Comparison of ENCODE assay signal across 26 cellular contexts in the genomic region with DNA sequence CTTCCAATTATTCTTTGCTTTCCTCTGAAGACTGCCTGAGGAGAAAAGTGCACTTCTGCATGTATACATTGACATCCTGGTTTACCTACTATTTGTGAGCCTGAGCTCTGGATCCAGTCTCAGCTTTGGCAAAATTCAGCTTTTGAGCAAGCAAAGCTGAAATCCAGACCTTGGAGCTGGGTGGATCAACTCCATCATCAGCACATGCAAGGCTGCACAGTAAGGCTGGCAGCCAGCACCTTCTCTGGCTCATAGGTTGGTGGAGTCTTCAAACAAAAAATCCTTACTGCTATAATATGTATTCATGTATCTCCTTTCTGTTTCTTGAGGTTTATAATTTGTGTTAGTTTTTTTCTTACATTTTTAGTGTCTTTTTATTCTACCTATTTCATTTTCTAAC.
"Had no signal": no experiment of that assay in that cellular context is flagged by ENCODE, and none has a peak within 500 bp of the region (broad histone marks: within the 10 kb centered on the region; RNA-seq: fewer than 3 reads in every experiment).

No MANE protein-coding gene starts in this region.

- H3K4me3 Mint-ChIP-seq: activated CD4-positive, alpha-beta memory T cell treated with anti-CD3 and anti-CD28 coated beads for 36 hours; activated CD4-positive, alpha-beta T cell treated with anti-CD3 and anti-CD28 coated beads for 36 hours; activated CD4-positive, alpha-beta T cell treated with anti-CD3 and anti-CD28 coated beads, Interleukin-2, amount 10 ng/mL, durations not matched to agents 24 days and 14 days; activated CD8-positive, alpha-beta memory T cell treated with anti-CD3 and anti-CD28 coated beads, Interleukin-2, amount 10 ng/mL, durations not matched to agents 7 days and 5 days; activated CD8-positive, alpha-beta T cell treated with anti-CD3 and anti-CD28 coated beads, Interleukin-2, amount 10 ng/mL, durations not matched to agents 7 days and 5 days; activated naive CD4-positive, alpha-beta T cell treated with anti-CD3 and anti-CD28 coated beads, Interleukin-2, amount 10 ng/mL, durations not matched to agents 7 days and 5 days; activated naive CD8-positive, alpha-beta T cell; activated T-helper 1 cell treated with anti-CD3 and anti-CD28 coated beads, Interleukin-12 subunit alpha, Interleukin-12 subunit beta, Interleukin-2, Interleukin-4 antibody, amounts not matched to agents 30 ng/mL and 10 ng/mL and 1 ng/mL, durations not matched to agents 14 hours and 24 hours and 36 hours had no signal

- H3K27me3 ChIP-seq: esophagus squamous epithelium, gastroesophageal sphincter, heart right ventricle had no signal

- H3K27ac Mint-ChIP-seq: activated CD4-positive, alpha-beta memory T cell treated with anti-CD3 and anti-CD28 coated beads for 36 hours; activated CD4-positive, alpha-beta T cell treated with anti-CD3 and anti-CD28 coated beads for 36 hours; activated CD4-positive, alpha-beta T cell treated with anti-CD3 and anti-CD28 coated beads, Interleukin-2, amount 10 ng/mL, durations not matched to agents 24 days and 14 days; activated CD8-positive, alpha-beta memory T cell treated with anti-CD3 and anti-CD28 coated beads, Interleukin-2, amount 10 ng/mL, durations not matched to agents 7 days and 5 days; activated CD8-positive, alpha-beta T cell treated with anti-CD3 and anti-CD28 coated beads, Interleukin-2, amount 10 ng/mL, durations not matched to agents 7 days and 5 days; activated naive CD4-positive, alpha-beta T cell treated with anti-CD3 and anti-CD28 coated beads, Interleukin-2, amount 10 ng/mL, durations not matched to agents 7 days and 5 days; activated naive CD8-positive, alpha-beta T cell; activated T-helper 1 cell treated with anti-CD3 and anti-CD28 coated beads, Interleukin-12 subunit alpha, Interleukin-12 subunit beta, Interleukin-2, Interleukin-4 antibody, amounts not matched to agents 30 ng/mL and 10 ng/mL and 1 ng/mL, durations not matched to agents 14 hours and 24 hours and 36 hours; activated T-helper 2 cell treated with anti-CD3 and anti-CD28 coated beads, Interferon-gamma antibody, Interleukin-2, Interleukin-4, amounts not matched to agents 10 μg/mL and 5 μg/mL and 100 μg/mL, durations not matched to agents 14 hours and 24 hours and 36 hours had no signal

- H3K36me3 ChIP-seq: esophagus squamous epithelium, gastroesophageal sphincter, heart right ventricle had no signal

- H3K36me3 Mint-ChIP-seq: activated CD4-positive, alpha-beta memory T cell treated with anti-CD3 and anti-CD28 coated beads for 36 hours; activated CD8-positive, alpha-beta memory T cell treated with anti-CD3 and anti-CD28 coated beads, Interleukin-2, amount 10 ng/mL, durations not matched to agents 7 days and 5 days; activated naive CD4-positive, alpha-beta T cell treated with anti-CD3 and anti-CD28 coated beads, Interleukin-2, amount 10 ng/mL, durations not matched to agents 7 days and 5 days had no signal

- H3K4me3 ChIP-seq: esophagus squamous epithelium, gastroesophageal sphincter, heart right ventricle had no signal

- H3K9me3 ChIP-seq: esophagus squamous epithelium had no signal

- DNase-seq: activated CD4-positive, alpha-beta memory T cell treated with anti-CD3 and anti-CD28 coated beads for 36 hours; activated CD4-positive, alpha-beta T cell treated with anti-CD3 and anti-CD28 coated beads for 36 hours; activated CD4-positive, CD25-positive, alpha-beta regulatory T cell; activated CD4-positive, CD25-positive, alpha-beta regulatory T cell treated with anti-CD3 and anti-CD28 coated beads, Interleukin-2, amount 50 U/mL, for 72 hours; activated CD8-positive, alpha-beta memory T cell treated with anti-CD3 and anti-CD28 coated beads, Interleukin-2, amount 10 ng/mL, durations not matched to agents 7 days and 5 days; activated CD8-positive, alpha-beta memory T cell treated with anti-CD3 and anti-CD28 coated beads, Interleukin-2, amount 50 U/mL, for 4 hours; activated CD8-positive, alpha-beta T cell treated with anti-CD3 and anti-CD28 coated beads, Interleukin-2, amount 10 ng/mL, durations not matched to agents 7 days and 5 days; activated effector memory CD4-positive, alpha-beta T cell treated with anti-CD3 and anti-CD28 coated beads, Interleukin-2, amount 50 U/mL, for 16 hours; activated naive CD4-positive, alpha-beta T cell treated with anti-CD3 and anti-CD28 coated beads, Interleukin-2, amount 10 ng/mL, durations not matched to agents 7 days and 5 days; activated T-cell treated with anti-CD3 and anti-CD28 coated beads, Interleukin-2, amount 50 U/mL, for 1 hour; activated T-cell treated with anti-CD3 and anti-CD28 coated beads, Interleukin-2, amount 50 U/mL, for 48 hours; amniotic stem cell; anterior cingulate cortex; cortex of kidney; dermis blood vessel endothelial cell; effector CD4-positive, alpha-beta T cell; esophagus squamous epithelium; foreskin melanocyte; heart right ventricle; T-helper 2 cell had no signal

- H3K27me3 Mint-ChIP-seq: activated CD4-positive, alpha-beta T cell treated with anti-CD3 and anti-CD28 coated beads, Interleukin-2, amount 10 ng/mL, durations not matched to agents 24 days and 14 days had no signal

- ATAC-seq: activated CD4-positive, alpha-beta T cell treated with anti-CD3 and anti-CD28 coated beads for 36 hours; activated CD8-positive, alpha-beta memory T cell treated with anti-CD3 and anti-CD28 coated beads, Interleukin-2, amount 10 ng/mL, durations not matched to agents 7 days and 5 days; activated CD8-positive, alpha-beta T cell treated with anti-CD3 and anti-CD28 coated beads, Interleukin-2, amount 10 ng/mL, durations not matched to agents 7 days and 5 days; gastroesophageal sphincter; heart right ventricle had no signal

- H3K27ac ChIP-seq: epithelial cell of prostate, esophagus squamous epithelium, gastroesophageal sphincter had no signal

- H3K4me1 Mint-ChIP-seq: activated CD4-positive, alpha-beta T cell treated with anti-CD3 and anti-CD28 coated beads for 36 hours; activated CD4-positive, alpha-beta T cell treated with anti-CD3 and anti-CD28 coated beads, Interleukin-2, amount 10 ng/mL, durations not matched to agents 24 days and 14 days; activated CD8-positive, alpha-beta memory T cell treated with anti-CD3 and anti-CD28 coated beads, Interleukin-2, amount 10 ng/mL, durations not matched to agents 7 days and 5 days; activated naive CD4-positive, alpha-beta T cell treated with anti-CD3 and anti-CD28 coated beads, Interleukin-2, amount 10 ng/mL, durations not matched to agents 7 days and 5 days had no signal

- H3K4me1 ChIP-seq: gastroesophageal sphincter, heart right ventricle had no signal
